Comparison of ENCODE assay signal across 1 cellular context in the genomic region with DNA sequence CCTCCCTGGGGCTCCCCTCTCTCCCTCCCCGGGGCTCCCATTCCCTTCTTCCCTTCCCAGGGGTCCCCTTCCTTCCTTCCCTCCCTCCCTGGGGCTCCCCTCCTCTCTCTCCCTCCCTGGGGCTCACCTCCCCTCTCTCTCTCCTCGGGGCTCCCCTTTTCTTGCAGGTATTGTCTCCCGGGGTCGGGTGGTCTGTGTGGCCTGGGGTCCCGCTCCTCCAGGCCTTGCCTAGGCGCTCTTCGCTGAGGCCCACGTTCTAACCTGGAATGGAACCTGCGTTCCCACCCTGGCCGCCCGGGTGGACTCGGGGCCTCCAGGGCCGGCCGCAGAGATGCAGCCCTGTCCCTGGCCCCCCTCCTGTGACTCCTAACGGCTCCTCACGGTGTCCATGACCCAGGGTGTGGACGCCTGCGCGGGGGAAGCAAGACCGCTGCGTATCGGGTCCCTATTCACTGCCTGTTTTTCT.
TF ChIP-seq lines count a peak whose summit lies in the region.

No MANE protein-coding gene starts in this region.

TF ChIP-seq in K562, 482 proteins besides CTCF, POLR2A, EP300 and RAD21 (continued from another document):
- TF ChIP-seq, protein P1, sequence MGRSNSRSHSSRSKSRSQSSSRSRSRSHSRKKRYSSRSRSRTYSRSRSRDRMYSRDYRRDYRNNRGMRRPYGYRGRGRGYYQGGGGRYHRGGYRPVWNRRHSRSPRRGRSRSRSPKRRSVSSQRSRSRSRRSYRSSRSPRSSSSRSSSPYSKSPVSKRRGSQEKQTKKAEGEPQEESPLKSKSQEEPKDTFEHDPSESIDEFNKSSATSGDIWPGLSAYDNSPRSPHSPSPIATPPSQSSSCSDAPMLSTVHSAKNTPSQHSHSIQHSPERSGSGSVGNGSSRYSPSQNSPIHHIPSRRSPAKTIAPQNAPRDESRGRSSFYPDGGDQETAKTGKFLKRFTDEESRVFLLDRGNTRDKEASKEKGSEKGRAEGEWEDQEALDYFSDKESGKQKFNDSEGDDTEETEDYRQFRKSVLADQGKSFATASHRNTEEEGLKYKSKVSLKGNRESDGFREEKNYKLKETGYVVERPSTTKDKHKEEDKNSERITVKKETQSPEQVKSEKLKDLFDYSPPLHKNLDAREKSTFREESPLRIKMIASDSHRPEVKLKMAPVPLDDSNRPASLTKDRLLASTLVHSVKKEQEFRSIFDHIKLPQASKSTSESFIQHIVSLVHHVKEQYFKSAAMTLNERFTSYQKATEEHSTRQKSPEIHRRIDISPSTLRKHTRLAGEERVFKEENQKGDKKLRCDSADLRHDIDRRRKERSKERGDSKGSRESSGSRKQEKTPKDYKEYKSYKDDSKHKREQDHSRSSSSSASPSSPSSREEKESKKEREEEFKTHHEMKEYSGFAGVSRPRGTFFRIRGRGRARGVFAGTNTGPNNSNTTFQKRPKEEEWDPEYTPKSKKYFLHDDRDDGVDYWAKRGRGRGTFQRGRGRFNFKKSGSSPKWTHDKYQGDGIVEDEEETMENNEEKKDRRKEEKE (IDR thresholded peaks at IDR 0.05; ENCODE audit: borderline replicate concordance in 1 of 2, control insufficient read depth in 1 of 2, low read depth in 2 of 2, low read length in 1 of 2) = no peak
- peak; percentile 48 for TF ChIP-seq CHD1 (IDR thresholded peaks at IDR 0.05; ENCODE audit: low read length)
- TF ChIP-seq, protein P2, sequence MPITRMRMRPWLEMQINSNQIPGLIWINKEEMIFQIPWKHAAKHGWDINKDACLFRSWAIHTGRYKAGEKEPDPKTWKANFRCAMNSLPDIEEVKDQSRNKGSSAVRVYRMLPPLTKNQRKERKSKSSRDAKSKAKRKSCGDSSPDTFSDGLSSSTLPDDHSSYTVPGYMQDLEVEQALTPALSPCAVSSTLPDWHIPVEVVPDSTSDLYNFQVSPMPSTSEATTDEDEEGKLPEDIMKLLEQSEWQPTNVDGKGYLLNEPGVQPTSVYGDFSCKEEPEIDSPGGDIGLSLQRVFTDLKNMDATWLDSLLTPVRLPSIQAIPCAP (CRISPR knock-in tag; IDR thresholded peaks at IDR 0.05; ENCODE audit: borderline replicate concordance) = no peak
- TF ChIP-seq ZZZ3 (IDR thresholded peaks at IDR 0.05) = no peak
- TF ChIP-seq, protein P3, sequence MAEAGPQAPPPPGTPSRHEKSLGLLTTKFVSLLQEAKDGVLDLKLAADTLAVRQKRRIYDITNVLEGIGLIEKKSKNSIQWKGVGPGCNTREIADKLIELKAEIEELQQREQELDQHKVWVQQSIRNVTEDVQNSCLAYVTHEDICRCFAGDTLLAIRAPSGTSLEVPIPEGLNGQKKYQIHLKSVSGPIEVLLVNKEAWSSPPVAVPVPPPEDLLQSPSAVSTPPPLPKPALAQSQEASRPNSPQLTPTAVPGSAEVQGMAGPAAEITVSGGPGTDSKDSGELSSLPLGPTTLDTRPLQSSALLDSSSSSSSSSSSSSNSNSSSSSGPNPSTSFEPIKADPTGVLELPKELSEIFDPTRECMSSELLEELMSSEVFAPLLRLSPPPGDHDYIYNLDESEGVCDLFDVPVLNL (CRISPR knock-in tag; IDR thresholded peaks at IDR 0.05; ENCODE audit: low read depth) = no peak
- TF ChIP-seq EP400 (IDR thresholded peaks at IDR 0.05) = peak; percentile 28; the same call in 1 of the 2 replicates
- TF ChIP-seq, protein P4, sequence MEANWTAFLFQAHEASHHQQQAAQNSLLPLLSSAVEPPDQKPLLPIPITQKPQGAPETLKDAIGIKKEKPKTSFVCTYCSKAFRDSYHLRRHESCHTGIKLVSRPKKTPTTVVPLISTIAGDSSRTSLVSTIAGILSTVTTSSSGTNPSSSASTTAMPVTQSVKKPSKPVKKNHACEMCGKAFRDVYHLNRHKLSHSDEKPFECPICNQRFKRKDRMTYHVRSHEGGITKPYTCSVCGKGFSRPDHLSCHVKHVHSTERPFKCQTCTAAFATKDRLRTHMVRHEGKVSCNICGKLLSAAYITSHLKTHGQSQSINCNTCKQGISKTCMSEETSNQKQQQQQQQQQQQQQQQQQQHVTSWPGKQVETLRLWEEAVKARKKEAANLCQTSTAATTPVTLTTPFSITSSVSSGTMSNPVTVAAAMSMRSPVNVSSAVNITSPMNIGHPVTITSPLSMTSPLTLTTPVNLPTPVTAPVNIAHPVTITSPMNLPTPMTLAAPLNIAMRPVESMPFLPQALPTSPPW (CRISPR knock-in tag; IDR thresholded peaks at IDR 0.05) = peak; percentile 56; the same call in 1 of the 2 replicates
- TF ChIP-seq, protein P5, sequence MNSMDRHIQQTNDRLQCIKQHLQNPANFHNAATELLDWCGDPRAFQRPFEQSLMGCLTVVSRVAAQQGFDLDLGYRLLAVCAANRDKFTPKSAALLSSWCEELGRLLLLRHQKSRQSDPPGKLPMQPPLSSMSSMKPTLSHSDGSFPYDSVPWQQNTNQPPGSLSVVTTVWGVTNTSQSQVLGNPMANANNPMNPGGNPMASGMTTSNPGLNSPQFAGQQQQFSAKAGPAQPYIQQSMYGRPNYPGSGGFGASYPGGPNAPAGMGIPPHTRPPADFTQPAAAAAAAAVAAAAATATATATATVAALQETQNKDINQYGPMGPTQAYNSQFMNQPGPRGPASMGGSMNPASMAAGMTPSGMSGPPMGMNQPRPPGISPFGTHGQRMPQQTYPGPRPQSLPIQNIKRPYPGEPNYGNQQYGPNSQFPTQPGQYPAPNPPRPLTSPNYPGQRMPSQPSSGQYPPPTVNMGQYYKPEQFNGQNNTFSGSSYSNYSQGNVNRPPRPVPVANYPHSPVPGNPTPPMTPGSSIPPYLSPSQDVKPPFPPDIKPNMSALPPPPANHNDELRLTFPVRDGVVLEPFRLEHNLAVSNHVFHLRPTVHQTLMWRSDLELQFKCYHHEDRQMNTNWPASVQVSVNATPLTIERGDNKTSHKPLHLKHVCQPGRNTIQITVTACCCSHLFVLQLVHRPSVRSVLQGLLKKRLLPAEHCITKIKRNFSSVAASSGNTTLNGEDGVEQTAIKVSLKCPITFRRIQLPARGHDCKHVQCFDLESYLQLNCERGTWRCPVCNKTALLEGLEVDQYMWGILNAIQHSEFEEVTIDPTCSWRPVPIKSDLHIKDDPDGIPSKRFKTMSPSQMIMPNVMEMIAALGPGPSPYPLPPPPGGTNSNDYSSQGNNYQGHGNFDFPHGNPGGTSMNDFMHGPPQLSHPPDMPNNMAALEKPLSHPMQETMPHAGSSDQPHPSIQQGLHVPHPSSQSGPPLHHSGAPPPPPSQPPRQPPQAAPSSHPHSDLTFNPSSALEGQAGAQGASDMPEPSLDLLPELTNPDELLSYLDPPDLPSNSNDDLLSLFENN (IDR thresholded peaks at IDR 0.05; ENCODE audit: low read depth in 2 of 2, low read length in 2 of 2) = no peak
- no peak for TF ChIP-seq TCF3 (CRISPR knock-in tag; IDR thresholded peaks at IDR 0.05)
- TF ChIP-seq YY1 (IDR thresholded peaks at IDR 0.05; ENCODE audit: borderline replicate concordance in 1 of 3, control insufficient read depth in 1 of 3, extremely low read depth in 1 of 3, insufficient read depth in 3 of 3, insufficient read length in 1 of 3, insufficient replicate concordance in 2 of 3, low read depth in 1 of 3, low read length in 2 of 3) = peak in 2 of 3 experiments; percentile 24 to 66
- TF ChIP-seq, protein P6, sequence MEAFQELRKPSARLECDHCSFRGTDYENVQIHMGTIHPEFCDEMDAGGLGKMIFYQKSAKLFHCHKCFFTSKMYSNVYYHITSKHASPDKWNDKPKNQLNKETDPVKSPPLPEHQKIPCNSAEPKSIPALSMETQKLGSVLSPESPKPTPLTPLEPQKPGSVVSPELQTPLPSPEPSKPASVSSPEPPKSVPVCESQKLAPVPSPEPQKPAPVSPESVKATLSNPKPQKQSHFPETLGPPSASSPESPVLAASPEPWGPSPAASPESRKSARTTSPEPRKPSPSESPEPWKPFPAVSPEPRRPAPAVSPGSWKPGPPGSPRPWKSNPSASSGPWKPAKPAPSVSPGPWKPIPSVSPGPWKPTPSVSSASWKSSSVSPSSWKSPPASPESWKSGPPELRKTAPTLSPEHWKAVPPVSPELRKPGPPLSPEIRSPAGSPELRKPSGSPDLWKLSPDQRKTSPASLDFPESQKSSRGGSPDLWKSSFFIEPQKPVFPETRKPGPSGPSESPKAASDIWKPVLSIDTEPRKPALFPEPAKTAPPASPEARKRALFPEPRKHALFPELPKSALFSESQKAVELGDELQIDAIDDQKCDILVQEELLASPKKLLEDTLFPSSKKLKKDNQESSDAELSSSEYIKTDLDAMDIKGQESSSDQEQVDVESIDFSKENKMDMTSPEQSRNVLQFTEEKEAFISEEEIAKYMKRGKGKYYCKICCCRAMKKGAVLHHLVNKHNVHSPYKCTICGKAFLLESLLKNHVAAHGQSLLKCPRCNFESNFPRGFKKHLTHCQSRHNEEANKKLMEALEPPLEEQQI (IDR thresholded peaks at IDR 0.05) = no peak
- TF ChIP-seq KDM5B (IDR thresholded peaks at IDR 0.05; ENCODE audit: insufficient replicate concordance, low read depth, low read length) = peak; percentile 17
- TF ChIP-seq, protein P7, sequence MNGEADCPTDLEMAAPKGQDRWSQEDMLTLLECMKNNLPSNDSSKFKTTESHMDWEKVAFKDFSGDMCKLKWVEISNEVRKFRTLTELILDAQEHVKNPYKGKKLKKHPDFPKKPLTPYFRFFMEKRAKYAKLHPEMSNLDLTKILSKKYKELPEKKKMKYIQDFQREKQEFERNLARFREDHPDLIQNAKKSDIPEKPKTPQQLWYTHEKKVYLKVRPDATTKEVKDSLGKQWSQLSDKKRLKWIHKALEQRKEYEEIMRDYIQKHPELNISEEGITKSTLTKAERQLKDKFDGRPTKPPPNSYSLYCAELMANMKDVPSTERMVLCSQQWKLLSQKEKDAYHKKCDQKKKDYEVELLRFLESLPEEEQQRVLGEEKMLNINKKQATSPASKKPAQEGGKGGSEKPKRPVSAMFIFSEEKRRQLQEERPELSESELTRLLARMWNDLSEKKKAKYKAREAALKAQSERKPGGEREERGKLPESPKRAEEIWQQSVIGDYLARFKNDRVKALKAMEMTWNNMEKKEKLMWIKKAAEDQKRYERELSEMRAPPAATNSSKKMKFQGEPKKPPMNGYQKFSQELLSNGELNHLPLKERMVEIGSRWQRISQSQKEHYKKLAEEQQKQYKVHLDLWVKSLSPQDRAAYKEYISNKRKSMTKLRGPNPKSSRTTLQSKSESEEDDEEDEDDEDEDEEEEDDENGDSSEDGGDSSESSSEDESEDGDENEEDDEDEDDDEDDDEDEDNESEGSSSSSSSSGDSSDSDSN (IDR thresholded peaks at IDR 0.05; ENCODE audit: borderline replicate concordance in 1 of 2, low read depth in 2 of 2, low read length in 2 of 2) = peak in 1 of 2 experiments; percentile 80; a peak in 1 of 4 replicates
- TF ChIP-seq, protein P8, sequence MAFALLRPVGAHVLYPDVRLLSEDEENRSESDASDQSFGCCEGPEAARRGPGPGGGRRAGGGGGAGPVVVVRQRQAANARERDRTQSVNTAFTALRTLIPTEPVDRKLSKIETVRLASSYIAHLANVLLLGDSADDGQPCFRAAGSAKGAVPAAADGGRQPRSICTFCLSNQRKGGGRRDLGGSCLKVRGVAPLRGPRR (CRISPR knock-in tag; IDR thresholded peaks at IDR 0.05) = no peak
- TF ChIP-seq RBBP5 (IDR thresholded peaks at IDR 0.05; ENCODE audit: borderline replicate concordance, insufficient read depth, low read length, poor library complexity, severe bottlenecking) = peak; percentile 17
- TF ChIP-seq, protein P9, sequence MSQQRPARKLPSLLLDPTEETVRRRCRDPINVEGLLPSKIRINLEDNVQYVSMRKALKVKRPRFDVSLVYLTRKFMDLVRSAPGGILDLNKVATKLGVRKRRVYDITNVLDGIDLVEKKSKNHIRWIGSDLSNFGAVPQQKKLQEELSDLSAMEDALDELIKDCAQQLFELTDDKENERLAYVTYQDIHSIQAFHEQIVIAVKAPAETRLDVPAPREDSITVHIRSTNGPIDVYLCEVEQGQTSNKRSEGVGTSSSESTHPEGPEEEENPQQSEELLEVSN (IDR thresholded peaks at IDR 0.05; ENCODE audit: borderline replicate concordance in 1 of 2, extremely low read depth in 1 of 2, insufficient read depth in 1 of 2, insufficient read length in 1 of 2, low read depth in 1 of 2, low read length in 1 of 2, poor library complexity in 1 of 2, severe bottlenecking in 1 of 2) = peak in 1 of 2 experiments; percentile 20
- peak; percentile 5; the same call in 1 of the 2 replicates for TF ChIP-seq GABPB1 (CRISPR knock-in tag; IDR thresholded peaks at IDR 0.05)
